ENCODE assay signal across 20 cellular contexts in genomic region chr5:10731910-10732309, GRCh38. TPM values are rescaled to one million over a fixed set of nuclear protein-coding genes. Genes with fewer than 3 reads are reported as not detected.
DNase-seq lines count a peak whose midpoint lies in the region; ATAC-seq and TF ChIP-seq lines count a peak whose summit lies in the region.
"Had no signal": no experiment of that assay in that cellular context is flagged by ENCODE, and none has a peak within 500 bp of the region (broad histone marks: within the 10 kb centered on the region; RNA-seq: fewer than 3 reads in every experiment).

No MANE protein-coding gene starts in this region.

- no peaks in the 10 kb centered on the region for H3K27me3 Mint-ChIP-seq in activated T-cell treated with anti-CD3 and anti-CD28 coated beads, Interleukin-2, amount 50 U/mL, for 72 hours (ENCODE audit: low read depth)
- no peaks in the 10 kb centered on the region for H3K27me3 Mint-ChIP-seq in activated T-helper 1 cell treated with anti-CD3 and anti-CD28 coated beads, Interleukin-12 subunit alpha, Interleukin-12 subunit beta, Interleukin-2, Interleukin-4 antibody, amounts not matched to agents 30 ng/mL and 10 ng/mL and 1 ng/mL, durations not matched to agents 14 hours and 24 hours and 36 hours (ENCODE audit: insufficient read depth)
- no peaks in the 10 kb centered on the region for H3K27me3 Mint-ChIP-seq in naive B cell
- no peaks in the 10 kb centered on the region for H3K27me3 Mint-ChIP-seq in activated naive CD8-positive, alpha-beta T cell treated with anti-CD3 and anti-CD28 coated beads for 36 hours
- H3K27me3 Mint-ChIP-seq: CD4-positive, CD25-positive, alpha-beta regulatory T cell; IgD-negative memory B cell had no signal

- CTCF ChIA-PET in SK-N-SH (lab: Yijun Ruan, JAX), result no interaction called here

- H3K9me3 ChIP-seq in left ventricle myocardium inferior (replicated peaks), result no peaks in the 10 kb centered on the region
- no peaks in the 10 kb centered on the region for H3K9me3 ChIP-seq in suprapubic skin
- H3K9me3 ChIP-seq in SK-N-SH, result no peaks in the 10 kb centered on the region

- H3K36me3 Mint-ChIP-seq in activated T-cell treated with anti-CD3 and anti-CD28 coated beads, Interleukin-2, amount 50 U/mL, for 72 hours (ENCODE audit: insufficient read depth in 2 of 2), result peaks cover 0 to 5% of the 10 kb centered on the region in 2 donors
- peaks cover 12% of the 10 kb centered on the region for H3K36me3 Mint-ChIP-seq in activated T-helper 1 cell treated with anti-CD3 and anti-CD28 coated beads, Interleukin-12 subunit alpha, Interleukin-12 subunit beta, Interleukin-2, Interleukin-4 antibody, amounts not matched to agents 30 ng/mL and 10 ng/mL and 1 ng/mL, durations not matched to agents 14 hours and 24 hours and 36 hours (ENCODE audit: low read depth)
- H3K36me3 Mint-ChIP-seq in naive B cell, result peaks cover 0 to 7% of the 10 kb centered on the region in 2 donors
- H3K36me3 Mint-ChIP-seq in activated naive CD8-positive, alpha-beta T cell treated with anti-CD3 and anti-CD28 coated beads for 36 hours, result peaks cover 17% of the 10 kb centered on the region

- H3K79me2 ChIP-seq in SK-N-SH (ENCODE audit: insufficient read depth), result peaks cover 30% of the 10 kb centered on the region

- no peak overlapping the region for H2AFZ ChIP-seq in SK-N-SH (ENCODE audit: low read depth)

- no peak overlapping the region for H3K9ac ChIP-seq in SK-N-SH

- POLR2A ChIA-PET in SK-N-SH (lab: Yijun Ruan, JAX), result no interaction called here

- ATAC-seq in activated T-cell treated with anti-CD3 and anti-CD28 coated beads, Interleukin-2, amount 50 U/mL, for 72 hours (replicated peaks in 1 of 2), result no peak
- no peak for ATAC-seq in naive B cell (ENCODE audit: low read depth in 2 of 2)

- no peak overlapping the region for H3K4me2 ChIP-seq in SK-N-SH

- H3K27ac ChIP-seq in left ventricle myocardium inferior (replicated peaks) (no peak overlapping the region), suprapubic skin (no peak overlapping the region), SK-N-SH (ENCODE audit: low read depth in 2 of 2, low read length in 1 of 2) (no peak overlapping the region)

- peak overlapping the region; percentile 30 for H3K27ac Mint-ChIP-seq in activated T-cell treated with anti-CD3 and anti-CD28 coated beads, Interleukin-2, amount 50 U/mL, for 72 hours
- peak overlapping the region; percentile 31 for H3K27ac Mint-ChIP-seq in activated T-helper 1 cell treated with anti-CD3 and anti-CD28 coated beads, Interleukin-12 subunit alpha, Interleukin-12 subunit beta, Interleukin-2, Interleukin-4 antibody, amounts not matched to agents 30 ng/mL and 10 ng/mL and 1 ng/mL, durations not matched to agents 14 hours and 24 hours and 36 hours
- H3K27ac Mint-ChIP-seq in naive B cell, result peak overlapping the region in 5 of 6 donors; percentile 20 to 86 (median 40)
- H3K27ac Mint-ChIP-seq in activated naive CD8-positive, alpha-beta T cell treated with anti-CD3 and anti-CD28 coated beads for 36 hours, result no peak overlapping the region
- H3K27ac Mint-ChIP-seq: HFFc6 had no signal

- peaks cover 8% of the 10 kb centered on the region for H3F3A ChIP-seq in SK-N-SH (replicated peaks; ENCODE audit: insufficient read depth)

- peaks cover 11% of the 10 kb centered on the region; the same call in 1 of the 2 replicates for H4K20me1 ChIP-seq in SK-N-SH (ENCODE audit: insufficient read depth)

- 93% methylated on average over 1 of the region's 1 CpG for WGBS in suprapubic skin
- WGBS in SK-N-SH (ENCODE audit: low lambda C conversion rate), result 100% methylated on average over 1 of the region's 1 CpG

- intact Hi-C loops in activated T-helper 1 cell treated with anti-CD3 and anti-CD28 coated beads, Interleukin-12 subunit alpha, Interleukin-12 subunit beta, Interleukin-2, Interleukin-4 antibody, amounts not matched to agents 30 ng/mL and 10 ng/mL and 1 ng/mL, durations not matched to agents 14 hours and 24 hours and 36 hours (cut with micrococcal nuclease), result no loop called here
- intact Hi-C loops in left ventricle myocardium inferior (cut with micrococcal nuclease), result no loop called here

- TF ChIP-seq EP300 in suprapubic skin (IDR thresholded peaks at IDR 0.05), result no peak
- TF ChIP-seq EP300 in SK-N-SH (IDR thresholded peaks at IDR 0.05; ENCODE audit: borderline replicate concordance in 1 of 2, low read depth in 1 of 2, low read length in 1 of 2), result no peak

- H3K9me3 Mint-ChIP-seq in activated T-cell treated with anti-CD3 and anti-CD28 coated beads, Interleukin-2, amount 50 U/mL, for 72 hours, result no peaks in the 10 kb centered on the region
- H3K9me3 Mint-ChIP-seq in activated T-helper 1 cell treated with anti-CD3 and anti-CD28 coated beads, Interleukin-12 subunit alpha, Interleukin-12 subunit beta, Interleukin-2, Interleukin-4 antibody, amounts not matched to agents 30 ng/mL and 10 ng/mL and 1 ng/mL, durations not matched to agents 14 hours and 24 hours and 36 hours, result no peaks in the 10 kb centered on the region
- H3K9me3 Mint-ChIP-seq in naive B cell, result no peaks in the 10 kb centered on the region
- no peaks in the 10 kb centered on the region for H3K9me3 Mint-ChIP-seq in activated naive CD8-positive, alpha-beta T cell treated with anti-CD3 and anti-CD28 coated beads for 36 hours
- H3K9me3 Mint-ChIP-seq: HFFc6, IgD-negative memory B cell had no signal

- H3K36me3 ChIP-seq in left ventricle myocardium inferior, result no peaks in the 10 kb centered on the region
- no peaks in the 10 kb centered on the region for H3K36me3 ChIP-seq in suprapubic skin
- peaks cover 5 to 29% of the 10 kb centered on the region in 2 experiments for H3K36me3 ChIP-seq in SK-N-SH (replicated peaks in 1 of 2; ENCODE audit: control insufficient read depth in 1 of 2, insufficient read depth in 2 of 2, low read length in 1 of 2)

- no peaks in the 10 kb centered on the region for H3K9me2 ChIP-seq in SK-N-SH

- H3K4me3 Mint-ChIP-seq in activated T-cell treated with anti-CD3 and anti-CD28 coated beads, Interleukin-2, amount 50 U/mL, for 72 hours, result no peak overlapping the region
- H3K4me3 Mint-ChIP-seq in activated T-helper 1 cell treated with anti-CD3 and anti-CD28 coated beads, Interleukin-12 subunit alpha, Interleukin-12 subunit beta, Interleukin-2, Interleukin-4 antibody, amounts not matched to agents 30 ng/mL and 10 ng/mL and 1 ng/mL, durations not matched to agents 14 hours and 24 hours and 36 hours, result no peak overlapping the region
- peak overlapping the region in 1 of 8 donors; percentile 22 for H3K4me3 Mint-ChIP-seq in naive B cell
- no peak overlapping the region for H3K4me3 Mint-ChIP-seq in activated naive CD8-positive, alpha-beta T cell treated with anti-CD3 and anti-CD28 coated beads for 36 hours
- H3K4me3 Mint-ChIP-seq: CD4-positive, CD25-positive, alpha-beta regulatory T cell; HFFc6; IgD-negative memory B cell had no signal

- H3K27me3 ChIP-seq in left ventricle myocardium inferior (ENCODE audit: low read depth) (no peaks in the 10 kb centered on the region), suprapubic skin (no peaks in the 10 kb centered on the region), SK-N-SH (ENCODE audit: insufficient read depth) (no peaks in the 10 kb centered on the region)

- H3K4me3 ChIP-seq in left ventricle myocardium inferior, result no peak overlapping the region
- H3K4me3 ChIP-seq in suprapubic skin, result no peak overlapping the region
- H3K4me3 ChIP-seq in SK-N-SH (ENCODE audit: low read depth in 2 of 2, low read length in 1 of 2), result no peak overlapping the region

- DNase-seq in activated T-cell treated with anti-CD3 and anti-CD28 coated beads, Interleukin-2, amount 50 U/mL, for 72 hours, result no peak
- DNase-seq in activated T-cell treated with anti-CD3 and anti-CD28 coated beads, Interleukin-2, amount 50 U/mL, for 48 hours, result no peak
- DNase-seq in activated T-helper 1 cell treated with anti-CD3 and anti-CD28 coated beads, Interleukin-12 subunit alpha, Interleukin-12 subunit beta, Interleukin-2, Interleukin-4 antibody, amounts not matched to agents 30 ng/mL and 10 ng/mL and 1 ng/mL, durations not matched to agents 14 hours and 24 hours and 36 hours (ENCODE audit: low spot score), result no peak
- DNase-seq in naive B cell (no peak), left ventricle myocardium inferior (no peak), suprapubic skin (ENCODE audit: low spot score in 2 of 2) (no peak), SK-N-SH (no peak)
- no peak for DNase-seq in activated naive CD8-positive, alpha-beta T cell treated with anti-CD3 and anti-CD28 coated beads for 36 hours
- DNase-seq: 8988T; CD4-positive, CD25-positive, alpha-beta regulatory T cell; COR-L47; GDM1; HFFc6; MM.1S; NCI-H1092 treated with DMSO at 0.1 percent for 48 hours; NCI-H2081; NCI-H2171 treated with DMSO at 0.1 percent for 48 hours; NCI-H446 treated with DMSO at 0.1 percent for 48 hours; NK-92 treated with Interleukin-12 subunit alpha and Interleukin-12 subunit beta, amount 100 ng/mL, for 24 hours had no signal

- H3K4me1 Mint-ChIP-seq in activated T-cell treated with anti-CD3 and anti-CD28 coated beads, Interleukin-2, amount 50 U/mL, for 72 hours (ENCODE audit: low read depth), result peaks cover 21% of the 10 kb centered on the region
- peaks cover 17% of the 10 kb centered on the region for H3K4me1 Mint-ChIP-seq in activated T-helper 1 cell treated with anti-CD3 and anti-CD28 coated beads, Interleukin-12 subunit alpha, Interleukin-12 subunit beta, Interleukin-2, Interleukin-4 antibody, amounts not matched to agents 30 ng/mL and 10 ng/mL and 1 ng/mL, durations not matched to agents 14 hours and 24 hours and 36 hours (ENCODE audit: low read depth)
- H3K4me1 Mint-ChIP-seq in naive B cell, result peaks cover 59 to 60% (median 59%) of the 10 kb centered on the region in 3 donors
- peaks cover 13% of the 10 kb centered on the region for H3K4me1 Mint-ChIP-seq in activated naive CD8-positive, alpha-beta T cell treated with anti-CD3 and anti-CD28 coated beads for 36 hours

- H3K4me1 ChIP-seq in left ventricle myocardium inferior (peaks cover 23% of the 10 kb centered on the region), suprapubic skin (peaks cover 27% of the 10 kb centered on the region), SK-N-SH (ENCODE audit: control insufficient read depth in 1 of 2, insufficient read depth in 2 of 2, low read depth in 1 of 2, low read length in 1 of 2) (peaks cover 0 to 22% of the 10 kb centered on the region in 2 experiments; a peak in 1 of 4 replicates)

- TF ChIP-seq POLR2A in suprapubic skin (IDR thresholded peaks at IDR 0.05), result no peak

- no peak for TF ChIP-seq CTCF in left ventricle myocardium inferior (IDR thresholded peaks at IDR 0.05; ENCODE audit: borderline replicate concordance)
- no peak for TF ChIP-seq CTCF in suprapubic skin (IDR thresholded peaks at IDR 0.05)
- no peak for TF ChIP-seq CTCF in SK-N-SH (IDR thresholded peaks at IDR 0.05)

- no peak for TF ChIP-seq RAD21 in SK-N-SH (IDR thresholded peaks at IDR 0.05; ENCODE audit: low read length)

RNA-seq across cellular contexts. Expression of gene DAP, which starts 29.1 kb away (rescaled TPM):
- 10 to 100 TPM; 55.9 to 61.6 TPM for total RNA-seq in activated T-cell treated with anti-CD3 and anti-CD28 coated beads, Interleukin-2, amount 50 U/mL, for 72 hours
- total RNA-seq in activated T-helper 1 cell treated with anti-CD3 and anti-CD28 coated beads, Interleukin-12 subunit alpha, Interleukin-12 subunit beta, Interleukin-2, Interleukin-4 antibody, amounts not matched to agents 30 ng/mL and 10 ng/mL and 1 ng/mL, durations not matched to agents 14 hours and 24 hours and 36 hours, result 62.6 and 64.7 TPM in 2 replicates
- 10 to 100 TPM; 48.6 to 90.4 (median 62.8) TPM for polyA plus RNA-seq in naive B cell (ENCODE audit: low read depth in 6 of 6)
- 22.9 TPM for total RNA-seq in left ventricle myocardium inferior
- total RNA-seq in activated naive CD8-positive, alpha-beta T cell treated with anti-CD3 and anti-CD28 coated beads for 36 hours, result 10 to 100 TPM; 53.2 to 53.4 TPM
- total RNA-seq in suprapubic skin, result 10 to 100 TPM; 37.8 to 71.7 (median 56.4) TPM
- 60.3 and 78.2 TPM in 2 replicates for polyA plus RNA-seq in SK-N-SH (2012; rRNA removed)
- polyA plus RNA-seq in SK-N-SH (2012; cell fraction: cytosol; rRNA removed), result 94.3 and 110 TPM in 2 replicates
- polyA plus RNA-seq in SK-N-SH (2012; cell fraction: nucleus; rRNA removed), result 49.0 and 49.4 TPM in 2 replicates
